ENCODE assay signal across 8 cellular contexts in genomic region chr17:62423647-62424461, GRCh38. TPM values are rescaled to one million over a fixed set of nuclear protein-coding genes. Genes with fewer than 3 reads are reported as not detected.
A peak's percentile ranks its signal among the peaks of the same experiment; 100 is the strongest.
DNase-seq lines count a peak whose midpoint lies in the region; ATAC-seq and TF ChIP-seq lines count a peak whose summit lies in the region.
"Not testable (repeated sequence)": the region's sequence is repeated elsewhere in the genome, so short reads cannot be mapped to it uniquely, and the experiment has no call there.

METTL2A (plus strand) TSS chr17:62423897; CDS start chr17:62423903, 6 bp downstream.

- H4K91ac ChIP-seq in H9 (ENCODE audit: insufficient read length, low read depth, low read length), result not testable (repeated sequence)

- peak; percentile 14 for TF ChIP-seq EP300 in neural cell (conservative IDR thresholded peaks at IDR 0.05; ENCODE audit: poor library complexity, severe bottlenecking)

- H3K27ac ChIP-seq in H9 (ENCODE audit: insufficient read length, low read depth, low read length), result not testable (repeated sequence)
- H3K27ac ChIP-seq in RWPE2 (ENCODE audit: poor library complexity, severe bottlenecking) (peak within 1 kb of the TSS; percentile 35), neural cell (ENCODE audit: low read length) (peak within 1 kb of the TSS; percentile 65)

- H4K20me1 ChIP-seq in H9 (ENCODE audit: control insufficient read depth, insufficient read depth, insufficient read length); Loucy (ENCODE audit: insufficient read depth, low read length, poor library complexity, severe bottlenecking); neural cell (ENCODE audit: insufficient read depth): not testable (repeated sequence)

- not testable (repeated sequence) for H3T11ph ChIP-seq in H9 (ENCODE audit: low read length)

- H2BK20ac ChIP-seq in H9 (ENCODE audit: low read depth, low read length, poor library complexity, severe bottlenecking), result not testable (repeated sequence)

- not testable (repeated sequence) for H3K4me1 ChIP-seq in H9 (ENCODE audit: insufficient read depth, low read length); Loucy (ENCODE audit: insufficient read depth, low read length, poor library complexity, severe bottlenecking); RWPE2 (ENCODE audit: insufficient read depth, poor library complexity, severe bottlenecking)

- not testable (repeated sequence) for H2AFZ ChIP-seq in H9 (ENCODE audit: low read length)
- H2AFZ ChIP-seq in Loucy (ENCODE audit: low read length), result peak within 1 kb of the TSS; percentile 99
- peak within 1 kb of the TSS; percentile 60 for H2AFZ ChIP-seq in neural cell (ENCODE audit: low read depth, low read length)

- TF ChIP-seq CTCF in H9 (conservative IDR thresholded peaks at IDR 0.05), result peak; percentile 55
- TF ChIP-seq CTCF in Loucy (conservative IDR thresholded peaks at IDR 0.05; ENCODE audit: low read length), result peak; percentile 31
- peak; percentile 9 for TF ChIP-seq CTCF in RWPE2 (IDR thresholded peaks at IDR 0.05; ENCODE audit: poor library complexity, severe bottlenecking)
- TF ChIP-seq CTCF in neural cell (IDR thresholded peaks at IDR 0.05; ENCODE audit: poor library complexity, severe bottlenecking), result peak; percentile 80

- H3K27me3 ChIP-seq in H9 (ENCODE audit: insufficient read depth, low read length); Loucy (ENCODE audit: insufficient read depth, low read length, poor library complexity, severe bottlenecking); RWPE2 (ENCODE audit: insufficient read depth, poor library complexity, severe bottlenecking); neural cell (ENCODE audit: insufficient read depth, low read depth, low read length): not testable (repeated sequence)

- H2BK5ac ChIP-seq in H9 (ENCODE audit: insufficient read length, low read length), result not testable (repeated sequence)

- H3K9ac ChIP-seq in H9 (ENCODE audit: extremely low read depth, insufficient read length, low read length) (peak within 1 kb of the TSS; percentile 78), Loucy (ENCODE audit: low read depth, low read length, poor library complexity, severe bottlenecking) (peak within 1 kb of the TSS; percentile 80), neural cell (ENCODE audit: low read length) (peak within 1 kb of the TSS; percentile 76)

- peaks cover 12 to 13% of the 10 kb centered on the region in 2 experiments for H3K4me1 Mint-ChIP-seq in H9
- H3K4me1 Mint-ChIP-seq in activated T-helper 2 cell treated with anti-CD3 and anti-CD28 coated beads, Interferon-gamma antibody, Interleukin-2, Interleukin-4, amounts not matched to agents 10 μg/mL and 5 μg/mL and 100 μg/mL, durations not matched to agents 14 hours and 24 hours and 36 hours (ENCODE audit: low read depth), result peaks cover 17% of the 10 kb centered on the region
- H3K4me1 Mint-ChIP-seq in stimulated activated naive CD8-positive, alpha-beta T cell treated with anti-CD3 and anti-CD28 coated beads, Interleukin-15, amount 100 ng/mL, for 72 hours, result peaks cover 21% of the 10 kb centered on the region

- not testable (repeated sequence) for H4K8ac ChIP-seq in H9 (replicated peaks; ENCODE audit: insufficient read length, low read depth, low read length)

- not testable (repeated sequence) for H3K79me2 ChIP-seq in H9 (ENCODE audit: insufficient read depth, low read length); neural cell (replicated peaks; ENCODE audit: insufficient read depth, low read length)
- H3K79me2 ChIP-seq in Loucy (ENCODE audit: insufficient read depth, low read length), result peaks cover 22% of the 10 kb centered on the region

- not testable (repeated sequence) for H3K23ac ChIP-seq in H9 (ENCODE audit: insufficient read length, low read depth, low read length)

- not testable (repeated sequence) for H3K4ac ChIP-seq in H9 (ENCODE audit: low read depth, low read length)

- not testable (repeated sequence) for H3K9me3 Mint-ChIP-seq in H9; activated T-helper 2 cell treated with anti-CD3 and anti-CD28 coated beads, Interferon-gamma antibody, Interleukin-2, Interleukin-4, amounts not matched to agents 10 μg/mL and 5 μg/mL and 100 μg/mL, durations not matched to agents 14 hours and 24 hours and 36 hours; stimulated activated naive CD8-positive, alpha-beta T cell treated with anti-CD3 and anti-CD28 coated beads, Interleukin-15, amount 100 ng/mL, for 72 hours

- not testable (repeated sequence) for H3K56ac ChIP-seq in H9 (ENCODE audit: insufficient read length, low read depth, low read length)

- H3K23me2 ChIP-seq in H9 (ENCODE audit: insufficient read length, low read depth, low read length, poor library complexity, severe bottlenecking), result not testable (repeated sequence)

- not testable (repeated sequence) for H2BK120ac ChIP-seq in H9 (ENCODE audit: low read depth, low read length, poor library complexity, severe bottlenecking)

- H3K27ac Mint-ChIP-seq in H9, result peak within 1 kb of the TSS; percentile 97 to 99 (median 98)
- H3K27ac Mint-ChIP-seq in activated T-helper 2 cell treated with anti-CD3 and anti-CD28 coated beads, Interferon-gamma antibody, Interleukin-2, Interleukin-4, amounts not matched to agents 10 μg/mL and 5 μg/mL and 100 μg/mL, durations not matched to agents 14 hours and 24 hours and 36 hours, result peak within 1 kb of the TSS; percentile 89
- peak within 1 kb of the TSS; percentile 95 to 99 for H3K27ac Mint-ChIP-seq in stimulated activated naive CD8-positive, alpha-beta T cell treated with anti-CD3 and anti-CD28 coated beads, Interleukin-15, amount 100 ng/mL, for 72 hours

- not testable (repeated sequence) for H3K36me3 ChIP-seq in Loucy (ENCODE audit: insufficient read depth, low read length); neural cell (ENCODE audit: insufficient read depth, low read length)
- peaks cover 21% of the 10 kb centered on the region for H3K36me3 ChIP-seq in RWPE2 (ENCODE audit: low read depth)

- H3K14ac ChIP-seq in H9 (ENCODE audit: insufficient read depth, low read length), result peak within 1 kb of the TSS; percentile 52; the same call in 1 of the 2 replicates

- H3K79me1 ChIP-seq in H9 (ENCODE audit: insufficient read depth, low read depth, low read length, poor library complexity, severe bottlenecking), result not testable (repeated sequence)

- not testable (repeated sequence) for H3K27me3 Mint-ChIP-seq in H9 (ENCODE audit: low read depth); activated T-helper 2 cell treated with anti-CD3 and anti-CD28 coated beads, Interferon-gamma antibody, Interleukin-2, Interleukin-4, amounts not matched to agents 10 μg/mL and 5 μg/mL and 100 μg/mL, durations not matched to agents 14 hours and 24 hours and 36 hours (ENCODE audit: low read depth); stimulated activated naive CD8-positive, alpha-beta T cell treated with anti-CD3 and anti-CD28 coated beads, Interleukin-15, amount 100 ng/mL, for 72 hours

- not testable (repeated sequence) for H3F3A ChIP-seq in Loucy (ENCODE audit: low read depth); neural cell (ENCODE audit: insufficient read depth, low read length, poor library complexity, severe bottlenecking)

- TF ChIP-seq RAD21 in neural cell (conservative IDR thresholded peaks at IDR 0.05), result not testable (repeated sequence)

- not testable (repeated sequence) for H4K5ac ChIP-seq in H9 (ENCODE audit: insufficient read length, low read depth, low read length)

- H2BK12ac ChIP-seq in H9 (ENCODE audit: insufficient read length, low read depth, low read length), result not testable (repeated sequence)

- peaks cover 14 to 31% (median 23%) of the 10 kb centered on the region in 3 experiments; a peak in 6 of 7 replicates for H3K36me3 Mint-ChIP-seq in H9 (ENCODE audit: insufficient read depth in 1 of 3, low read depth in 3 of 3)
- peaks cover 23% of the 10 kb centered on the region for H3K36me3 Mint-ChIP-seq in activated T-helper 2 cell treated with anti-CD3 and anti-CD28 coated beads, Interferon-gamma antibody, Interleukin-2, Interleukin-4, amounts not matched to agents 10 μg/mL and 5 μg/mL and 100 μg/mL, durations not matched to agents 14 hours and 24 hours and 36 hours (ENCODE audit: low read depth)

- H2AK5ac ChIP-seq in H9 (ENCODE audit: insufficient read length, low read length), result not testable (repeated sequence)

- DNase-seq in GDM1 (lab: John Stamatoyannopoulos, UW) (peak; percentile 78), H9 (peak; percentile 98), RWPE2 (ENCODE audit: low spot score) (peak; percentile 86), fibroblast of the conjunctiva (ENCODE audit: low read depth) (peak; percentile 70)
- peak; percentile 88 for DNase-seq in activated T-helper 2 cell treated with anti-CD3 and anti-CD28 coated beads, Interferon-gamma antibody, Interleukin-2, Interleukin-4, amounts not matched to agents 10 μg/mL and 5 μg/mL and 100 μg/mL, durations not matched to agents 14 hours and 24 hours and 36 hours (ENCODE audit: low spot score)
- DNase-seq in stimulated activated naive CD8-positive, alpha-beta T cell treated with anti-CD3 and anti-CD28 coated beads, Interleukin-15, amount 100 ng/mL, for 72 hours, result peak; percentile 80 to 91

- not testable (repeated sequence) for H3K9me3 ChIP-seq in H9 (ENCODE audit: control insufficient read depth, low read depth, low read length); Loucy (ENCODE audit: insufficient read depth, low read depth, low read length); RWPE2 (ENCODE audit: severe bottlenecking); neural cell (ENCODE audit: low read length)

- H2BK15ac ChIP-seq in H9 (ENCODE audit: low read depth, low read length), result not testable (repeated sequence)

- ATAC-seq in RWPE2 (ENCODE audit: low read depth), result peak; percentile 91
- ATAC-seq in stimulated activated naive CD8-positive, alpha-beta T cell treated with anti-CD3 and anti-CD28 coated beads, Interleukin-15, amount 100 ng/mL, for 72 hours, result peak; percentile 96

- WGBS in H9 (ENCODE audit: extremely low coverage, insufficient read length, low lambda C conversion rate), result no CpG with 5 or more reads among the region's 58 CpGs

- H3K4me2 ChIP-seq in H9 (ENCODE audit: insufficient read depth, insufficient read length, low read length) (peak within 1 kb of the TSS; percentile 69), Loucy (ENCODE audit: low read depth, low read length, poor library complexity, severe bottlenecking) (peak within 1 kb of the TSS; percentile 95), neural cell (ENCODE audit: low read length) (peak within 1 kb of the TSS; percentile 70)

- intact Hi-C loops in activated T-helper 2 cell treated with anti-CD3 and anti-CD28 coated beads, Interferon-gamma antibody, Interleukin-2, Interleukin-4, amounts not matched to agents 10 μg/mL and 5 μg/mL and 100 μg/mL, durations not matched to agents 14 hours and 24 hours and 36 hours (cut with micrococcal nuclease), result loop anchor here (5.0 kb wide), 1 partner anchor 53 kb away; the partner anchor contains the start of gene TLK2

- H3K4me3 ChIP-seq in Loucy (ENCODE audit: low read length, poor library complexity, severe bottlenecking) (peak within 1 kb of the TSS; percentile 88), RWPE2 (ENCODE audit: severe bottlenecking) (peak within 1 kb of the TSS; percentile 94), neural cell (ENCODE audit: low read length) (peak within 1 kb of the TSS; percentile 74)

- H3K9me2 ChIP-seq in Loucy (replicated peaks; ENCODE audit: low read depth, low read length); neural cell (ENCODE audit: insufficient read depth, low read length): not testable (repeated sequence)

- peak within 1 kb of the TSS; percentile 98 to 99 for H3K4me3 Mint-ChIP-seq in H9
- H3K4me3 Mint-ChIP-seq in activated T-helper 2 cell treated with anti-CD3 and anti-CD28 coated beads, Interferon-gamma antibody, Interleukin-2, Interleukin-4, amounts not matched to agents 10 μg/mL and 5 μg/mL and 100 μg/mL, durations not matched to agents 14 hours and 24 hours and 36 hours (ENCODE audit: low read depth), result peak within 1 kb of the TSS; percentile 96
- peak within 1 kb of the TSS; percentile 94 to 99 for H3K4me3 Mint-ChIP-seq in stimulated activated naive CD8-positive, alpha-beta T cell treated with anti-CD3 and anti-CD28 coated beads, Interleukin-15, amount 100 ng/mL, for 72 hours

- H3K18ac ChIP-seq in H9 (ENCODE audit: insufficient read length, low read depth, low read length), result not testable (repeated sequence)

RNA-seq across cellular contexts. Expression of gene METTL2A, which starts in this region (rescaled TPM):
- 37.6 and 39.3 TPM in 2 replicates for total RNA-seq in H9 (2021)
- total RNA-seq in activated T-helper 2 cell treated with anti-CD3 and anti-CD28 coated beads, Interferon-gamma antibody, Interleukin-2, Interleukin-4, amounts not matched to agents 10 μg/mL and 5 μg/mL and 100 μg/mL, durations not matched to agents 14 hours and 24 hours and 36 hours, result 31.9 and 32.3 TPM in 2 replicates
- 18.7 and 25.7 TPM in 2 replicates for polyA plus RNA-seq in neural cell
- polyA minus RNA-seq in neural cell, result 58.2 and 58.8 TPM in 2 replicates

Comparison
In these comparisons a context has a peak if more than half of its experiments do, and no peak if none do; other contexts are left out.
1. CTCF ChIP-seq: peak in every context shown above with its lines; median percentile 80 in neural cell; 55 in H9; 31 in Loucy; 9 in RWPE2.